ENCODE assay signal across 1 cellular context in genomic region chr19:18206018-18206417, GRCh38.
TF ChIP-seq lines count a peak whose summit lies in the region.

No MANE protein-coding gene starts in this region.

TF ChIP-seq in liver, 16 proteins besides CTCF, POLR2A, EP300 and RAD21 (continued from another document):
- TF ChIP-seq ZBTB33 (IDR thresholded peaks at IDR 0.05) (no peak), NR2F2 (IDR thresholded peaks at IDR 0.05) (no peak), RXRA (IDR thresholded peaks at IDR 0.05) (no peak), TAF1 (conservative IDR thresholded peaks at IDR 0.05) (no peak), JUND (IDR thresholded peaks at IDR 0.05) (no peak)
- TF ChIP-seq, protein P1, sequence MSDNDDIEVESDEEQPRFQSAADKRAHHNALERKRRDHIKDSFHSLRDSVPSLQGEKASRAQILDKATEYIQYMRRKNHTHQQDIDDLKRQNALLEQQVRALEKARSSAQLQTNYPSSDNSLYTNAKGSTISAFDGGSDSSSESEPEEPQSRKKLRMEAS (IDR thresholded peaks at IDR 0.05), result no peak
- TF ChIP-seq, protein P2, sequence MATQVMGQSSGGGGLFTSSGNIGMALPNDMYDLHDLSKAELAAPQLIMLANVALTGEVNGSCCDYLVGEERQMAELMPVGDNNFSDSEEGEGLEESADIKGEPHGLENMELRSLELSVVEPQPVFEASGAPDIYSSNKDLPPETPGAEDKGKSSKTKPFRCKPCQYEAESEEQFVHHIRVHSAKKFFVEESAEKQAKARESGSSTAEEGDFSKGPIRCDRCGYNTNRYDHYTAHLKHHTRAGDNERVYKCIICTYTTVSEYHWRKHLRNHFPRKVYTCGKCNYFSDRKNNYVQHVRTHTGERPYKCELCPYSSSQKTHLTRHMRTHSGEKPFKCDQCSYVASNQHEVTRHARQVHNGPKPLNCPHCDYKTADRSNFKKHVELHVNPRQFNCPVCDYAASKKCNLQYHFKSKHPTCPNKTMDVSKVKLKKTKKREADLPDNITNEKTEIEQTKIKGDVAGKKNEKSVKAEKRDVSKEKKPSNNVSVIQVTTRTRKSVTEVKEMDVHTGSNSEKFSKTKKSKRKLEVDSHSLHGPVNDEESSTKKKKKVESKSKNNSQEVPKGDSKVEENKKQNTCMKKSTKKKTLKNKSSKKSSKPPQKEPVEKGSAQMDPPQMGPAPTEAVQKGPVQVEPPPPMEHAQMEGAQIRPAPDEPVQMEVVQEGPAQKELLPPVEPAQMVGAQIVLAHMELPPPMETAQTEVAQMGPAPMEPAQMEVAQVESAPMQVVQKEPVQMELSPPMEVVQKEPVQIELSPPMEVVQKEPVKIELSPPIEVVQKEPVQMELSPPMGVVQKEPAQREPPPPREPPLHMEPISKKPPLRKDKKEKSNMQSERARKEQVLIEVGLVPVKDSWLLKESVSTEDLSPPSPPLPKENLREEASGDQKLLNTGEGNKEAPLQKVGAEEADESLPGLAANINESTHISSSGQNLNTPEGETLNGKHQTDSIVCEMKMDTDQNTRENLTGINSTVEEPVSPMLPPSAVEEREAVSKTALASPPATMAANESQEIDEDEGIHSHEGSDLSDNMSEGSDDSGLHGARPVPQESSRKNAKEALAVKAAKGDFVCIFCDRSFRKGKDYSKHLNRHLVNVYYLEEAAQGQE (IDR thresholded peaks at IDR 0.05), result no peak
